In genomic region chr17:1515640-1516402, GRCh38 we compare ENCODE assay signal across 8 cellular contexts. TPM values are rescaled to one million over a fixed set of nuclear protein-coding genes. Genes with fewer than 3 reads are reported as not detected.
DNase-seq lines count a peak whose midpoint lies in the region; ATAC-seq, FAIRE-seq and TF ChIP-seq lines count a peak whose summit lies in the region.

No MANE protein-coding gene starts in this region.

- H3K36me3 ChIP-seq in SJCRH30: no peaks in the 10 kb centered on the region
- H3K36me3 ChIP-seq in pancreas: peaks cover 0 to 6% (median 0%) of the 10 kb centered on the region in 3 donors

- peaks cover 20% of the 10 kb centered on the region for H3K4me1 ChIP-seq in SJCRH30
- H3K4me1 ChIP-seq in pancreas: peaks cover 0 to 11% (median 10%) of the 10 kb centered on the region in 3 donors

- H3K4me1 Mint-ChIP-seq in activated naive CD8-positive, alpha-beta T cell treated with anti-CD3 and anti-CD28 coated beads, Interleukin-2, amount 50 U/mL, for 24 hours: peaks cover 24% of the 10 kb centered on the region

- ATAC-seq in activated naive CD8-positive, alpha-beta T cell treated with anti-CD3 and anti-CD28 coated beads, Interleukin-2, amount 50 U/mL, for 24 hours: peak; percentile 1
- ATAC-seq in Right ventricle myocardium superior (ENCODE audit: poor library complexity): peak; percentile 56
- peak; percentile 46 to 69 (median 60) for ATAC-seq in pancreas
- ATAC-seq in HG02678 (IDR thresholded peaks at IDR 0.05; ENCODE audit: unreplicated experiment): no peak

- H3K27ac Mint-ChIP-seq in activated naive CD8-positive, alpha-beta T cell treated with anti-CD3 and anti-CD28 coated beads, Interleukin-2, amount 50 U/mL, for 24 hours: peak overlapping the region; percentile 77

- H3K9me3 Mint-ChIP-seq in activated naive CD8-positive, alpha-beta T cell treated with anti-CD3 and anti-CD28 coated beads, Interleukin-2, amount 50 U/mL, for 24 hours: no peaks in the 10 kb centered on the region

- no peaks in the 10 kb centered on the region for H3K27me3 ChIP-seq in SJCRH30
- H3K27me3 ChIP-seq in pancreas: no peaks in the 10 kb centered on the region

- intact Hi-C loops in Right ventricle myocardium superior (cut with DNase I) (loop anchor here (2.0 to 5.0 kb wide), 2 partner anchors 61 to 149 kb away; no protein-coding TSS in a partner anchor), pancreas (cut with DNase I) (loop anchor here in 2 of 3 donors (10.0 kb wide), 2 partner anchors 151 to 241 kb away; partner anchors contain the start of genes BHLHA9 (in 2 of the 2) and TRARG1 (in 2 of the 2))

- H3K27ac ChIP-seq in SJCRH30 (no peak overlapping the region), pancreas (peak overlapping the region; percentile 53 to 84 (median 73))

- FAIRE-seq in pancreas (lab: Jason Lieb, UNC): peak; percentile 83

- peak overlapping the region; percentile 86 for H3K4me3 Mint-ChIP-seq in activated naive CD8-positive, alpha-beta T cell treated with anti-CD3 and anti-CD28 coated beads, Interleukin-2, amount 50 U/mL, for 24 hours

- H3K4me3 ChIP-seq in SJCRH30 (peak overlapping the region; percentile 88), pancreas (peak overlapping the region; percentile 66 to 100 (median 86))

- TF ChIP-seq CTCF in pancreas (IDR thresholded peaks at IDR 0.05): peak; percentile 10 to 29 (median 22)

- peaks cover 3% of the 10 kb centered on the region for H3K36me3 Mint-ChIP-seq in activated naive CD8-positive, alpha-beta T cell treated with anti-CD3 and anti-CD28 coated beads, Interleukin-2, amount 50 U/mL, for 24 hours (ENCODE audit: low read depth)

- H3K9me3 ChIP-seq in SJCRH30 (replicated peaks) (no peaks in the 10 kb centered on the region), pancreas (no peaks in the 10 kb centered on the region)

- peak in 2 of 3 donors; percentile 16 to 25 for DNase-seq in stimulated activated CD4-positive, alpha-beta T cell treated with anti-CD3 and anti-CD28 coated beads, Interleukin-12 subunit alpha, Interleukin-12 subunit beta, amount 100 ng/mL, for 48 hours (ENCODE audit: low read depth in 2 of 3, low spot score in 1 of 3)
- no peak for DNase-seq in stimulated activated CD4-positive, alpha-beta T cell treated with anti-CD3 and anti-CD28 coated beads, Interleukin-12 subunit alpha, Interleukin-12 subunit beta, amount 100 ng/mL, for 4 hours
- DNase-seq in HT1080 (ENCODE audit: low read depth) (peak; percentile 80), SJCRH30 (peak; percentile 34 to 65), Right ventricle myocardium superior (peak; percentile 50), pancreas (peak in 3 of 6 donors; percentile 45 to 62 (median 47))
- peak; percentile 38 for DNase-seq in activated naive CD8-positive, alpha-beta T cell treated with anti-CD3 and anti-CD28 coated beads, Interleukin-2, amount 50 U/mL, for 24 hours

- WGBS in pancreas, 2 donors: 1% methylated on average over 32 of the region's 32 CpGs

- H3K27me3 Mint-ChIP-seq in activated naive CD8-positive, alpha-beta T cell treated with anti-CD3 and anti-CD28 coated beads, Interleukin-2, amount 50 U/mL, for 24 hours: no peaks in the 10 kb centered on the region

RNA-seq across cellular contexts. Expression of gene INPP5K, which starts 0.6 kb away (rescaled TPM):
- 35.3 and 46.9 TPM in 2 replicates for total RNA-seq in HT1080 (2014; rRNA removed; shearing (Covaris generic))
- polyA plus RNA-seq in HT1080 (2015; cell fraction: cytosol; rRNA removed): 27.7 and 30.3 TPM in 2 replicates
- 29.7 and 30.8 TPM in 2 replicates for polyA plus RNA-seq in HT1080 (2015; cell fraction: nucleus; rRNA removed)
- 9.7 and 9.9 TPM in 2 replicates for total RNA-seq in SJCRH30 (2014; rRNA removed; shearing (Covaris generic))
- 32.9 TPM for total RNA-seq in Right ventricle myocardium superior
- 10 to 100 TPM; 13.2 to 23.8 (median 17.2) TPM for total RNA-seq in pancreas
- 10 to 100 TPM; 23.9 to 24.4 TPM for polyA plus RNA-seq in pancreas

RNA-seq across cellular contexts. Expression of gene MYO1C, which starts 23.3 kb away (rescaled TPM):
- 50.6 and 61.0 TPM in 2 replicates for total RNA-seq in HT1080 (2014; rRNA removed; shearing (Covaris generic))
- 64.0 and 68.4 TPM in 2 replicates for polyA plus RNA-seq in HT1080 (2015; cell fraction: cytosol; rRNA removed)
- 97.1 and 98.5 TPM in 2 replicates for polyA plus RNA-seq in HT1080 (2015; cell fraction: nucleus; rRNA removed)
- 17.9 and 19.1 TPM in 2 replicates for total RNA-seq in SJCRH30 (2014; rRNA removed; shearing (Covaris generic))
- total RNA-seq in Right ventricle myocardium superior (182 TPM), pancreas (100 to 1,000 TPM in 4 of 6 donors, 10 to 100 TPM in 2; 95.1 to 138 (median 105) TPM)
- polyA plus RNA-seq in pancreas: 10 to 100 TPM; 57.2 to 69.3 TPM

RNA-seq across cellular contexts. Expression of gene PITPNA, which starts 46.8 kb away (rescaled TPM):
- 37.7 and 48.3 TPM in 2 replicates for total RNA-seq in HT1080 (2014; rRNA removed; shearing (Covaris generic))
- 64.3 and 65.2 TPM in 2 replicates for polyA plus RNA-seq in HT1080 (2015; cell fraction: cytosol; rRNA removed)
- polyA plus RNA-seq in HT1080 (2015; cell fraction: nucleus; rRNA removed): 27.6 and 36.9 TPM in 2 replicates
- 17.2 and 21.5 TPM in 2 replicates for total RNA-seq in SJCRH30 (2014; rRNA removed; shearing (Covaris generic))
- 46.3 TPM for total RNA-seq in Right ventricle myocardium superior
- total RNA-seq in pancreas: 10 to 100 TPM; 24.1 to 32.8 (median 26.8) TPM
- polyA plus RNA-seq in pancreas: 10 to 100 TPM in 1 of 2 donors, 1 to 10 TPM in 1; 9.3 to 21.5 TPM

RNA-seq across cellular contexts. Expression of gene CRK, which starts 59.8 kb away (rescaled TPM):
- total RNA-seq in HT1080 (2014; rRNA removed; shearing (Covaris generic)): 82.8 and 88.5 TPM in 2 replicates
- polyA plus RNA-seq in HT1080 (2015; cell fraction: cytosol; rRNA removed): 77.2 and 86.3 TPM in 2 replicates
- 30.8 and 31.9 TPM in 2 replicates for polyA plus RNA-seq in HT1080 (2015; cell fraction: nucleus; rRNA removed)
- total RNA-seq in SJCRH30 (2014; rRNA removed; shearing (Covaris generic)): 39.4 and 41.3 TPM in 2 replicates
- total RNA-seq in Right ventricle myocardium superior (36.0 TPM), pancreas (10 to 100 TPM; 18.1 to 30.8 (median 20.5) TPM)
- 10 to 100 TPM in 1 of 2 donors, 1 to 10 TPM in 1; 9.8 to 15.3 TPM for polyA plus RNA-seq in pancreas
